7 cellular contexts compared by ENCODE assay signal in the genomic region with DNA sequence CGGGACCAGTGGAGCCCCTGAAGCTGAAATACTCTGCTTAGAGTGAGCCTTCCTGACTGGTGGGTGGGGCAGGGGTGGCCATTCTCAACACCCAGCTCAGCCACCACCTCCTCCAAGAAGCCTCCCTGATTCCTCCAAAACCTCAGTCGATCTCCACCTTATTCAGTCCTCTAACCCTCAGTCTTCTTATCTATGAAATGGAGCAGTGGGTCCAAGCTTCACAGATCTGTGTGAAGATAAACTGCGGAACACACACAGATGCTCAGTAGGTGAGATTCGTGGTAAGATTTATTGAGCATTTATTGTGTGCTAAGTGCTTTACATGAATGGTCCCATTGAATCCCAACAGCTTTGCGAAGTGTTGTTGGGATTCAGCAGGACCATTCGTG.
DNase-seq lines count a peak whose midpoint lies in the region; ATAC-seq and TF ChIP-seq lines count a peak whose summit lies in the region.

No MANE protein-coding gene starts in this region.

- no peaks in the 10 kb centered on the region for H3K9me3 Mint-ChIP-seq in chondrocyte (ENCODE audit: low read depth)

- no peak for DNase-seq in DND-41
- DNase-seq in Karpas-422, result no peak
- no peak for DNase-seq in chondrocyte (ENCODE audit: low spot score)
- peak; percentile 25 for DNase-seq in osteoblast (ENCODE audit: insufficient read length, low spot score, missing footprints)
- DNase-seq in dermis blood vessel endothelial cell, result no peak
- no peak for DNase-seq in right atrium auricular region (ENCODE audit: low spot score)

- H4K20me1 ChIP-seq in DND-41 (ENCODE audit: insufficient read depth, low read length) (peaks cover 33% of the 10 kb centered on the region), Karpas-422 (ENCODE audit: insufficient read depth, low read depth, low read length) (no peaks in the 10 kb centered on the region), osteoblast (ENCODE audit: insufficient read depth, low read length) (no peaks in the 10 kb centered on the region)

- H3K27me3 Mint-ChIP-seq in chondrocyte (ENCODE audit: low read depth), result no peaks in the 10 kb centered on the region

- peak overlapping the region; percentile 97 for H3K27ac Mint-ChIP-seq in chondrocyte (ENCODE audit: unreplicated experiment)

- H2AFZ ChIP-seq in DND-41 (ENCODE audit: low read depth, low read length) (no peak overlapping the region), Karpas-422 (ENCODE audit: low read length) (no peak overlapping the region), osteoblast (ENCODE audit: low read length) (no peak overlapping the region)

- H3K4me3 Mint-ChIP-seq in chondrocyte (ENCODE audit: unreplicated experiment), result no peak overlapping the region

- H3K9me2 ChIP-seq in Karpas-422 (replicated peaks; ENCODE audit: insufficient read depth, low read length), result no peaks in the 10 kb centered on the region

- H3K27ac ChIP-seq in DND-41 (ENCODE audit: low read length) (peak overlapping the region; percentile 71), Karpas-422 (ENCODE audit: low read length) (peak overlapping the region; percentile 93), osteoblast (ENCODE audit: low read depth, low read length) (peak overlapping the region; percentile 40), right atrium auricular region (peak overlapping the region in 1 of 2 donors; percentile 5)

- H3K4me1 Mint-ChIP-seq in chondrocyte (ENCODE audit: low read depth), result peaks cover 79% of the 10 kb centered on the region

- H3K4me2 ChIP-seq in DND-41 (ENCODE audit: insufficient read depth, low read length), result peak overlapping the region; percentile 49
- H3K4me2 ChIP-seq in Karpas-422 (ENCODE audit: low read depth, low read length, poor library complexity, severe bottlenecking), result peak overlapping the region; percentile 59
- H3K4me2 ChIP-seq in osteoblast (ENCODE audit: insufficient read depth, low read length), result no peak overlapping the region

- H3K27me3 ChIP-seq in DND-41 (ENCODE audit: insufficient read depth, low read length, poor library complexity) (no peaks in the 10 kb centered on the region), Karpas-422 (ENCODE audit: low read length) (no peaks in the 10 kb centered on the region), osteoblast (ENCODE audit: insufficient read depth, low read length) (peaks cover 8% of the 10 kb centered on the region), right atrium auricular region (no peaks in the 10 kb centered on the region)

- H3K36me3 Mint-ChIP-seq in chondrocyte (ENCODE audit: low read depth), result no peaks in the 10 kb centered on the region

- H3K36me3 ChIP-seq in DND-41 (ENCODE audit: insufficient read depth, low read length) (no peaks in the 10 kb centered on the region), Karpas-422 (ENCODE audit: insufficient read depth, low read length) (no peaks in the 10 kb centered on the region), osteoblast (ENCODE audit: insufficient read depth, low read length) (no peaks in the 10 kb centered on the region), right atrium auricular region (no peaks in the 10 kb centered on the region)

- 0 out of 2 replicates have a peak overlapping the region, but pooled peaks have one; percentile 0 for H3K9ac ChIP-seq in DND-41 (ENCODE audit: low read depth, low read length)
- H3K9ac ChIP-seq in Karpas-422 (ENCODE audit: low read length), result peak overlapping the region; percentile 76

- H3K79me2 ChIP-seq in DND-41 (ENCODE audit: insufficient read depth, low read length) (no peaks in the 10 kb centered on the region), Karpas-422 (ENCODE audit: low read length) (no peaks in the 10 kb centered on the region), osteoblast (ENCODE audit: insufficient read depth, low read length) (no peaks in the 10 kb centered on the region)

- H3K4me1 ChIP-seq in DND-41 (ENCODE audit: insufficient read depth, low read length) (peaks cover 33% of the 10 kb centered on the region), Karpas-422 (ENCODE audit: low read length) (peaks cover 63% of the 10 kb centered on the region), osteoblast (ENCODE audit: insufficient read depth, low read length) (peaks cover 6% of the 10 kb centered on the region), right atrium auricular region (peaks cover 0 to 12% of the 10 kb centered on the region in 2 donors)

- H3K9me3 ChIP-seq in DND-41 (ENCODE audit: insufficient read depth, low read length, severe bottlenecking), result no peaks in the 10 kb centered on the region
- H3K9me3 ChIP-seq in Karpas-422 (ENCODE audit: low read length), result no peaks in the 10 kb centered on the region
- H3K9me3 ChIP-seq in osteoblast (ENCODE audit: low read depth, low read length), result no peaks in the 10 kb centered on the region
- H3K9me3 ChIP-seq in right atrium auricular region, result no peaks in the 10 kb centered on the region

- TF ChIP-seq CTCF in DND-41 (IDR thresholded peaks at IDR 0.05; ENCODE audit: borderline replicate concordance, extremely low read depth, low read length, poor library complexity, severe bottlenecking) (no peak), chondrocyte (IDR thresholded peaks at IDR 0.05) (no peak), osteoblast (IDR thresholded peaks at IDR 0.05; ENCODE audit: extremely low read depth, low read depth, low read length) (no peak), right atrium auricular region (IDR thresholded peaks at IDR 0.05) (no peak)

- H3K4me3 ChIP-seq in DND-41 (ENCODE audit: low read depth in 1 of 2, low read length in 2 of 2) (peak overlapping the region in 1 of 2 experiments; percentile 11; a peak in 1 of 4 replicates), Karpas-422 (ENCODE audit: low read length) (no peak overlapping the region; the same call in 1 of the 2 replicates), osteoblast (ENCODE audit: insufficient read depth, low read length) (no peak overlapping the region), right atrium auricular region (no peak overlapping the region)

- no peak for ATAC-seq in DND-41 (ENCODE audit: insufficient read depth, low read depth)
- no peak for ATAC-seq in HG03139 (IDR thresholded peaks at IDR 0.05; ENCODE audit: unreplicated experiment)
